In genomic region chr9:82989949-82990348, GRCh38 we compare ENCODE assay signal across 25 cellular contexts.
"Had no signal": no experiment of that assay in that cellular context is flagged by ENCODE, and none has a peak within 500 bp of the region (broad histone marks: within the 10 kb centered on the region; RNA-seq: fewer than 3 reads in every experiment).

No MANE protein-coding gene starts in this region.

- H3K27me3 ChIP-seq: neural progenitor cell, right atrium auricular region, suprapubic skin, transverse colon, upper lobe of right lung, vagina had no signal

- H3K36me3 ChIP-seq: neural progenitor cell, prostate gland, right atrium auricular region, suprapubic skin, transverse colon, upper lobe of right lung, vagina had no signal

- H3K36me3 Mint-ChIP-seq: memory B cell; naive B cell; natural killer cell treated with Interleukin-12 subunit alpha and Interleukin-12 subunit beta and Interleukin-15 and Interleukin-18, amount 100 ng/mL, for 72 hours; neural progenitor cell had no signal

- H3K27ac ChIP-seq: coronary artery, neural progenitor cell, prostate gland, right atrium auricular region, suprapubic skin, transverse colon, upper lobe of right lung, vagina had no signal

- H3K4me2 ChIP-seq: neural progenitor cell, smooth muscle cell had no signal

- H3K4me3 Mint-ChIP-seq: effector memory CD8-positive, alpha-beta T cell; memory B cell; naive B cell; natural killer cell treated with Interleukin-12 subunit alpha and Interleukin-12 subunit beta and Interleukin-15 and Interleukin-18, amount 100 ng/mL, for 72 hours; neural progenitor cell; stimulated activated naive CD8-positive, alpha-beta T cell treated with anti-CD3 and anti-CD28 coated beads, Interleukin-15, amount 100 ng/mL, for 72 hours had no signal

- ATAC-seq: effector memory CD8-positive, alpha-beta T cell; left lobe of liver; natural killer cell treated with Interleukin-12 subunit alpha and Interleukin-12 subunit beta and Interleukin-15 and Interleukin-18, amount 100 ng/mL, for 72 hours; sciatic nerve; stimulated activated naive CD8-positive, alpha-beta T cell treated with anti-CD3 and anti-CD28 coated beads, Interleukin-15, amount 100 ng/mL, for 72 hours; upper lobe of right lung had no signal

- H3K27me3 Mint-ChIP-seq: effector memory CD8-positive, alpha-beta T cell; memory B cell; natural killer cell treated with Interleukin-12 subunit alpha and Interleukin-12 subunit beta and Interleukin-15 and Interleukin-18, amount 100 ng/mL, for 72 hours had no signal

- H3K9me3 Mint-ChIP-seq: memory B cell, neural progenitor cell had no signal

- H3K4me1 Mint-ChIP-seq: memory B cell; naive B cell; neural progenitor cell; stimulated activated naive CD8-positive, alpha-beta T cell treated with anti-CD3 and anti-CD28 coated beads, Interleukin-15, amount 100 ng/mL, for 72 hours had no signal

- H2AFZ ChIP-seq: neural progenitor cell had no signal

- H3K9me3 ChIP-seq: prostate gland, right atrium auricular region, suprapubic skin, transverse colon, upper lobe of right lung, vagina had no signal

- H3K27ac Mint-ChIP-seq: effector memory CD8-positive, alpha-beta T cell; memory B cell; naive B cell; natural killer cell treated with Interleukin-12 subunit alpha and Interleukin-12 subunit beta and Interleukin-15 and Interleukin-18, amount 100 ng/mL, for 72 hours; neural progenitor cell; stimulated activated naive CD8-positive, alpha-beta T cell treated with anti-CD3 and anti-CD28 coated beads, Interleukin-15, amount 100 ng/mL, for 72 hours had no signal

- DNase-seq: dermis blood vessel endothelial cell; effector memory CD8-positive, alpha-beta T cell; erythroblast; head of caudate nucleus; naive B cell; stimulated activated CD4-positive, alpha-beta T cell treated with anti-CD3 and anti-CD28 coated beads, Interleukin-12 subunit alpha, Interleukin-12 subunit beta, amount 100 ng/mL, for 4 hours; stimulated activated CD4-positive, alpha-beta T cell treated with anti-CD3 and anti-CD28 coated beads, Interleukin-1b, Interleukin-23, amount 100 ng/mL, for 48 hours; stimulated activated CD4-positive, alpha-beta T cell treated with anti-CD3 and anti-CD28 coated beads, Interleukin-4, amount 100 ng/mL, for 1 hour; stimulated activated CD8-positive, alpha-beta memory T cell treated with anti-CD3 and anti-CD28 coated beads, Interleukin-4, amount 100 ng/mL, for 48 hours; stimulated activated naive CD4-positive, alpha-beta T cell; stimulated activated naive CD8-positive, alpha-beta T cell treated with anti-CD3 and anti-CD28 coated beads, Interleukin-15, amount 100 ng/mL, for 72 hours; transverse colon; upper lobe of right lung had no signal

- H3K4me1 ChIP-seq: neural progenitor cell, prostate gland, right atrium auricular region, suprapubic skin, upper lobe of right lung, vagina had no signal

- H3K9ac ChIP-seq: neural progenitor cell had no signal

- H3K4me3 ChIP-seq: coronary artery, lung, neural progenitor cell, prostate gland, right atrium auricular region, smooth muscle cell, suprapubic skin, transverse colon, upper lobe of right lung, vagina had no signal
